In genomic region chr10:101676573-101676972, GRCh38 we compare ENCODE assay signal across 26 cellular contexts.
"Had no signal": no experiment of that assay in that cellular context is flagged by ENCODE, and none has a peak within 500 bp of the region (broad histone marks: within the 10 kb centered on the region; RNA-seq: fewer than 3 reads in every experiment).

No MANE protein-coding gene starts in this region.

- H3K4me3 Mint-ChIP-seq: immature natural killer cell; natural killer cell treated with Interleukin-12 subunit alpha and Interleukin-12 subunit beta and Interleukin-15 and Interleukin-18, amount 100 ng/mL, for 72 hours; stimulated activated naive B cell treated with anti-CD40 and anti-IgM and Interleukin-4, amounts not matched to agents 10 μg/mL and 1 μg/mL and 100 μg/mL, for 72 hours had no signal

- H3K27ac Mint-ChIP-seq: natural killer cell treated with Interleukin-12 subunit alpha and Interleukin-12 subunit beta and Interleukin-15 and Interleukin-18, amount 100 ng/mL, for 72 hours; progenitor cell of endocrine pancreas; stimulated activated naive B cell treated with anti-CD40 and anti-IgM and Interleukin-4, amounts not matched to agents 10 μg/mL and 1 μg/mL and 100 μg/mL, for 72 hours had no signal

- H3K4me1 ChIP-seq: right lobe of liver, testis had no signal

- H3K27me3 Mint-ChIP-seq: naive thymus-derived CD4-positive, alpha-beta T cell; natural killer cell treated with Interleukin-12 subunit alpha and Interleukin-12 subunit beta and Interleukin-15 and Interleukin-18, amount 100 ng/mL, for 72 hours; progenitor cell of endocrine pancreas; stimulated activated naive B cell treated with anti-CD40 and anti-IgM and Interleukin-4, amounts not matched to agents 10 μg/mL and 1 μg/mL and 100 μg/mL, for 72 hours had no signal

- H3K9me3 ChIP-seq: mucosa of descending colon, ovary, right lobe of liver, stomach, testis, thyroid gland, transverse colon, upper lobe of left lung, vagina had no signal

- H3K36me3 ChIP-seq: ovary had no signal

- H3K4me3 ChIP-seq: left ventricle myocardium inferior, lung, mucosa of descending colon, ovary, right atrium auricular region, right lobe of liver, smooth muscle cell, stomach, testis, thyroid gland, transverse colon, upper lobe of left lung, vagina had no signal

- H3K9me3 Mint-ChIP-seq: immature natural killer cell; natural killer cell treated with Interleukin-12 subunit alpha and Interleukin-12 subunit beta and Interleukin-15 and Interleukin-18, amount 100 ng/mL, for 72 hours had no signal

- ATAC-seq: mucosa of descending colon; naive thymus-derived CD4-positive, alpha-beta T cell; natural killer cell treated with Interleukin-12 subunit alpha and Interleukin-12 subunit beta and Interleukin-15 and Interleukin-18, amount 100 ng/mL, for 72 hours; right lobe of liver; stimulated activated naive B cell treated with anti-CD40 and anti-IgM and Interleukin-4, amounts not matched to agents 10 μg/mL and 1 μg/mL and 100 μg/mL, for 72 hours; stimulated activated naive CD8-positive, alpha-beta T cell treated with anti-CD3 and anti-CD28 coated beads, Interleukin-15, Interleukin-2, amounts not matched to agents 100 U/mL and 50 U/mL, for 24 hours had no signal

- DNase-seq: hypothalamus; immature natural killer cell; left ventricle myocardium inferior; mesendoderm; midbrain; mucosa of descending colon; naive thymus-derived CD4-positive, alpha-beta T cell; ovary; right lobe of liver; stimulated activated CD4-positive, alpha-beta T cell treated with anti-CD3 and anti-CD28 coated beads, Interleukin-1b, Interleukin-23, amount 100 ng/mL, for 48 hours; stimulated activated CD4-positive, alpha-beta T cell treated with anti-CD3 and anti-CD28 coated beads, Interleukin-2, amount 100 ng/mL, for 48 hours; stimulated activated CD4-positive, alpha-beta T cell treated with anti-CD3 and anti-CD28 coated beads, Interleukin-4, amount 100 ng/mL, for 4 hours; stimulated activated CD8-positive, alpha-beta memory T cell treated with anti-CD3 and anti-CD28 coated beads, Interleukin-4, amount 100 ng/mL, for 48 hours; stimulated activated naive B cell treated with anti-CD40 and anti-IgM and Interleukin-4, amounts not matched to agents 10 μg/mL and 1 μg/mL and 100 μg/mL, for 72 hours; stimulated activated naive CD8-positive, alpha-beta T cell treated with anti-CD3 and anti-CD28 coated beads, Interleukin-15, Interleukin-2, amounts not matched to agents 100 U/mL and 50 U/mL, for 24 hours; stomach; testis; thyroid gland; transverse colon; upper lobe of left lung had no signal

- H3K27ac ChIP-seq: left ventricle myocardium inferior, ovary, right atrium auricular region, right lobe of liver, stomach, testis, thyroid gland, transverse colon, upper lobe of left lung, vagina had no signal
